Comparison of ENCODE assay signal across 13 cellular contexts in genomic region chr16:69327585-69328310, GRCh38. TPM values are rescaled to one million over a fixed set of nuclear protein-coding genes. Genes with fewer than 3 reads are reported as not detected.
A peak's percentile ranks its signal among the peaks of the same experiment; 100 is the strongest.
DNase-seq lines count a peak whose midpoint lies in the region; ATAC-seq, FAIRE-seq and TF ChIP-seq lines count a peak whose summit lies in the region.
"Had no signal": no experiment of that assay in that cellular context is flagged by ENCODE, and none has a peak within 500 bp of the region (broad histone marks: within the 10 kb centered on the region; RNA-seq: fewer than 3 reads in every experiment).

No MANE protein-coding gene starts in this region.

- whole genome bisulfite sequencing in A549 (ENCODE audit: missing lambda C conversion rate) = 89% methylated on average over 13 of the region's 14 CpGs

- no peak for TF ChIP-seq POLR2A in A549 (IDR thresholded peaks at IDR 0.05; ENCODE audit: low read length)

- no peak for FAIRE-seq in A549 (lab: Jason Lieb, UNC)
- FAIRE-seq: endometrium, islet of Langerhans had no signal

- no peak for ATAC-seq in A549
- no peak for ATAC-seq in activated T-cell treated with anti-CD3 and anti-CD28 coated beads, Interleukin-2, amount 50 U/mL, for 72 hours (replicated peaks in 1 of 2)
- ATAC-seq in memory B cell (ENCODE audit: low read depth) = no peak
- no peak for ATAC-seq in HG03521 (IDR thresholded peaks at IDR 0.05; ENCODE audit: unreplicated experiment)

- TF ChIP-seq RAD21 in A549 (conservative IDR thresholded peaks at IDR 0.05 in 1 of 2, IDR thresholded peaks at IDR 0.05 in 1 of 2) = no peak

- TF ChIP-seq CTCF in A549 (IDR thresholded peaks at IDR 0.05) (no peak), HFFc6 (IDR thresholded peaks at IDR 0.05) (no peak)

- H3K4me1 ChIP-seq in A549 = peaks cover 43% of the 10 kb centered on the region

- H3K4me1 Mint-ChIP-seq in HFFc6 (ENCODE audit: low read depth) (peaks cover 37% of the 10 kb centered on the region), memory B cell (peaks cover 12% of the 10 kb centered on the region)
- H3K4me1 Mint-ChIP-seq in activated T-cell treated with anti-CD3 and anti-CD28 coated beads, Interleukin-2, amount 50 U/mL, for 72 hours (ENCODE audit: low read depth) = peaks cover 70% of the 10 kb centered on the region

- no peaks in the 10 kb centered on the region for H3K9me3 ChIP-seq in A549

- H3K36me3 Mint-ChIP-seq in HFFc6 (ENCODE audit: low read depth) = peaks cover 31% of the 10 kb centered on the region
- H3K36me3 Mint-ChIP-seq in activated T-cell treated with anti-CD3 and anti-CD28 coated beads, Interleukin-2, amount 50 U/mL, for 72 hours (ENCODE audit: insufficient read depth in 2 of 2) = peaks cover 6 to 16% of the 10 kb centered on the region in 2 donors
- peaks cover 1% of the 10 kb centered on the region for H3K36me3 Mint-ChIP-seq in memory B cell

- peak overlapping the region in 1 of 2 experiments; percentile 94; a peak in 2 of 6 replicates for H3K27ac ChIP-seq in A549
- H3K27ac ChIP-seq: WERI-Rb-1 had no signal

- no peak for TF ChIP-seq EP300 in A549 (IDR thresholded peaks at IDR 0.05)

- H3K27ac Mint-ChIP-seq in HFFc6 (no peak overlapping the region), memory B cell (peak overlapping the region; percentile 53)
- H3K27ac Mint-ChIP-seq in activated T-cell treated with anti-CD3 and anti-CD28 coated beads, Interleukin-2, amount 50 U/mL, for 72 hours = peak overlapping the region; percentile 77

- POLR2A ChIA-PET in A549 (lab: Yijun Ruan, JAX) = interaction anchor here (0.6 to 0.7 kb wide), 2 partner anchors 40 to 251 kb away, joined by 5 to 6 read pairs; no protein-coding TSS in a partner anchor

- no peak overlapping the region for H3K4me3 ChIP-seq in A549

- H3K9me3 Mint-ChIP-seq in HFFc6 = no peaks in the 10 kb centered on the region
- H3K9me3 Mint-ChIP-seq in activated T-cell treated with anti-CD3 and anti-CD28 coated beads, Interleukin-2, amount 50 U/mL, for 72 hours = no peaks in the 10 kb centered on the region
- H3K9me3 Mint-ChIP-seq in memory B cell = no peaks in the 10 kb centered on the region

- peak overlapping the region; percentile 99 for H3K4me2 ChIP-seq in A549

- H3K27me3 Mint-ChIP-seq in HFFc6 (ENCODE audit: insufficient read depth) (peaks cover 6% of the 10 kb centered on the region), memory B cell (no peaks in the 10 kb centered on the region)
- no peaks in the 10 kb centered on the region for H3K27me3 Mint-ChIP-seq in activated T-cell treated with anti-CD3 and anti-CD28 coated beads, Interleukin-2, amount 50 U/mL, for 72 hours (ENCODE audit: low read depth)

- H3K4me3 Mint-ChIP-seq in HFFc6 (peak overlapping the region; percentile 56), memory B cell (no peak overlapping the region)
- H3K4me3 Mint-ChIP-seq in activated T-cell treated with anti-CD3 and anti-CD28 coated beads, Interleukin-2, amount 50 U/mL, for 72 hours = peak overlapping the region; percentile 81 to 89

- CTCF ChIA-PET in A549 (lab: Yijun Ruan, JAX) = interaction anchor here (0.6 to 8.9 kb wide), 5 partner anchors 9 to 603 kb away, joined by 3 to 44 read pairs (median 5); partner anchors contain the start of genes COG8, NIP7 and VPS4A

- DNase-seq in A549 (ENCODE audit: low read depth in 1 of 2, low spot score in 1 of 2) (no peak), HFFc6 (no peak), memory B cell (ENCODE audit: low spot score in 2 of 2) (no peak), NCI-H2171 treated with DMSO at 0.1 percent for 48 hours (lab: John Stamatoyannopoulos, UW) (no peak), NOMO-1 (lab: John Stamatoyannopoulos, UW; ENCODE audit: unreplicated experiment in 2 of 2) (no peak), NCI-H187 treated with DMSO at 0.1 percent for 48 hours (lab: John Stamatoyannopoulos, UW) (no peak)
- no peak for DNase-seq in activated T-cell treated with anti-CD3 and anti-CD28 coated beads, Interleukin-2, amount 50 U/mL, for 72 hours
- DNase-seq: NCI-H1092 treated with DMSO at 0.1 percent for 48 hours; NK-92 treated with Interleukin-12 subunit alpha and Interleukin-12 subunit beta, amount 100 ng/mL, for 24 hours; WERI-Rb-1 had no signal

TF ChIP-seq in A549, 52 proteins besides CTCF, POLR2A, EP300 and RAD21 (continues in another document):
- TF ChIP-seq RARB (CRISPR knock-in tag; IDR thresholded peaks at IDR 0.05) (no peak), PBX3 (IDR thresholded peaks at IDR 0.05) (no peak), NFE2L2 (conservative IDR thresholded peaks at IDR 0.05; ENCODE audit: low read length) (no peak), FOSB (CRISPR knock-in tag; IDR thresholded peaks at IDR 0.05) (no peak), MAZ (IDR thresholded peaks at IDR 0.05; ENCODE audit: borderline replicate concordance, low read depth, low read length) (no peak), SREBF2 (IDR thresholded peaks at IDR 0.05) (no peak), CHD2 (IDR thresholded peaks at IDR 0.05; ENCODE audit: low read length, partially characterized antibody) (no peak), NR3C1 (IDR thresholded peaks at IDR 0.05) (no peak), JUN (IDR thresholded peaks at IDR 0.05) (no peak; a peak in 1 of 5 replicates), HEYL (CRISPR knock-in tag; IDR thresholded peaks at IDR 0.05) (no peak), EHF (CRISPR knock-in tag; IDR thresholded peaks at IDR 0.05) (no peak), EHMT2 (IDR thresholded peaks at IDR 0.05; ENCODE audit: low read depth) (no peak), KDM1A (IDR thresholded peaks at IDR 0.05; ENCODE audit: low read depth) (no peak), CEBPB (IDR thresholded peaks at IDR 0.05) (no peak), POLR2AphosphoS2 (conservative IDR thresholded peaks at IDR 0.05; ENCODE audit: low read length) (no peak), PHF8 (IDR thresholded peaks at IDR 0.05; ENCODE audit: borderline replicate concordance, low read depth) (no peak)

RNA-seq across cellular contexts. Expression of gene PDF, which starts 2.6 kb away (rescaled TPM):
- 10.0 and 16.1 TPM in 2 replicates for polyA plus RNA-seq in A549 (2011; rRNA removed)
- 35.1 and 42.2 TPM in 2 replicates for polyA plus RNA-seq in A549 (2012; cell fraction: cytosol; rRNA removed)
- polyA plus RNA-seq in A549 (2012; cell fraction: nucleus; rRNA removed) = 27.1 and 31.2 TPM in 2 replicates
- polyA plus RNA-seq in A549 (2017; fragmentation: RNase III; extraction: RNeasy Plus Mini Kit Qiagen cat#74134 plus additional on column Dnase treatment) = 27.6 to 29.1 TPM (median 27.9 TPM) in 3 replicates
- polyA minus RNA-seq in A549 (2011; rRNA and poly(A)+ RNA removed) = 3.8 and 4.0 TPM in 2 replicates
- total RNA-seq in HFFc6 (2021; fragmentation: NEBNext Ultra II Directional; extraction: Animal tissue kit (Norgen Biotek cat#: 25700)) = 10 to 100 TPM; 14.5 to 21.1 (median 16.5) TPM
- 10 to 100 TPM in 1 of 2 donors, 1 to 10 TPM in 1; 9.9 to 10.1 TPM for total RNA-seq in activated T-cell treated with anti-CD3 and anti-CD28 coated beads, Interleukin-2, amount 50 U/mL, for 72 hours

RNA-seq across cellular contexts. Expression of gene COG8, which starts 11.6 kb away (rescaled TPM):
- 24.3 and 31.8 TPM in 2 replicates for polyA plus RNA-seq in A549 (2011; rRNA removed)
- polyA plus RNA-seq in A549 (2012; cell fraction: cytosol; rRNA removed) = 20.8 and 29.0 TPM in 2 replicates
- 38.4 and 41.3 TPM in 2 replicates for polyA plus RNA-seq in A549 (2012; cell fraction: nucleus; rRNA removed)
- 20.5 to 21.4 TPM (median 21.4 TPM) in 3 replicates for polyA plus RNA-seq in A549 (2017; fragmentation: RNase III; extraction: RNeasy Plus Mini Kit Qiagen cat#74134 plus additional on column Dnase treatment)
- polyA minus RNA-seq in A549 (2011; rRNA and poly(A)+ RNA removed) = 58.8 and 66.5 TPM in 2 replicates
- total RNA-seq in HFFc6 (2021; fragmentation: NEBNext Ultra II Directional; extraction: Animal tissue kit (Norgen Biotek cat#: 25700)) = 10 to 100 TPM; 29.4 to 36.8 (median 35.2) TPM
- 10 to 100 TPM; 33.2 to 38.3 TPM for total RNA-seq in activated T-cell treated with anti-CD3 and anti-CD28 coated beads, Interleukin-2, amount 50 U/mL, for 72 hours

RNA-seq across cellular contexts. Expression of gene NIP7, which starts 11.8 kb away (rescaled TPM):
- polyA plus RNA-seq in A549 (2011; rRNA removed) (23.0 and 27.3 TPM in 2 replicates), A549 (2017; fragmentation: RNase III; extraction: RNeasy Plus Mini Kit Qiagen cat#74134 plus additional on column Dnase treatment) (55.9 to 64.5 TPM (median 55.9 TPM) in 3 replicates)
- 14.1 TPM in 2 replicates for polyA plus RNA-seq in A549 (2012; cell fraction: cytosol; rRNA removed)
- polyA plus RNA-seq in A549 (2012; cell fraction: nucleus; rRNA removed) = 4.7 and 11.9 TPM in 2 replicates
- 16.8 and 17.9 TPM in 2 replicates for polyA minus RNA-seq in A549 (2011; rRNA and poly(A)+ RNA removed)
- total RNA-seq in HFFc6 (2021; fragmentation: NEBNext Ultra II Directional; extraction: Animal tissue kit (Norgen Biotek cat#: 25700)) = 10 to 100 TPM; 34.7 to 43.5 (median 37.1) TPM
- 10 to 100 TPM; 30.8 to 32.2 TPM for total RNA-seq in activated T-cell treated with anti-CD3 and anti-CD28 coated beads, Interleukin-2, amount 50 U/mL, for 72 hours

RNA-seq across cellular contexts. Expression of gene VPS4A, which starts 16.6 kb away (rescaled TPM):
- 12.9 and 18.2 TPM in 2 replicates for polyA plus RNA-seq in A549 (2011; rRNA removed)
- 20.2 and 23.7 TPM in 2 replicates for polyA plus RNA-seq in A549 (2012; cell fraction: cytosol; rRNA removed)
- polyA plus RNA-seq in A549 (2012; cell fraction: nucleus; rRNA removed) = 27.5 and 34.3 TPM in 2 replicates
- polyA plus RNA-seq in A549 (2017; fragmentation: RNase III; extraction: RNeasy Plus Mini Kit Qiagen cat#74134 plus additional on column Dnase treatment) = 25.5 to 28.1 TPM (median 26.7 TPM) in 3 replicates
- polyA minus RNA-seq in A549 (2011; rRNA and poly(A)+ RNA removed) = 27.4 and 31.1 TPM in 2 replicates
- 10 to 100 TPM; 33.2 to 39.8 (median 36.7) TPM for total RNA-seq in HFFc6 (2021; fragmentation: NEBNext Ultra II Directional; extraction: Animal tissue kit (Norgen Biotek cat#: 25700))
- total RNA-seq in activated T-cell treated with anti-CD3 and anti-CD28 coated beads, Interleukin-2, amount 50 U/mL, for 72 hours = 10 to 100 TPM; 41.1 to 45.3 TPM

RNA-seq across cellular contexts. Expression of gene TMED6, which starts 23.8 kb away (rescaled TPM):
- 0.12 TPM in 1 of 2 replicates, not detected in the other for polyA plus RNA-seq in A549 (2011; rRNA removed)
- not detected in 2 replicates for polyA plus RNA-seq in A549 (2012; cell fraction: cytosol; rRNA removed)
- polyA plus RNA-seq in A549 (2012; cell fraction: nucleus; rRNA removed) = 0.12 and 0.36 TPM in 2 replicates
- 0.19 to 0.44 TPM (median 0.20 TPM) in 3 replicates for polyA plus RNA-seq in A549 (2017; fragmentation: RNase III; extraction: RNeasy Plus Mini Kit Qiagen cat#74134 plus additional on column Dnase treatment)
- 0.29 TPM in 1 of 2 replicates, not detected in the other for polyA minus RNA-seq in A549 (2011; rRNA and poly(A)+ RNA removed)
- under 1 TPM in 4 of 6 experiments, not detected in 2; 0.21 to 0.40 (median 0.26) TPM for total RNA-seq in HFFc6 (2021; fragmentation: NEBNext Ultra II Directional; extraction: Animal tissue kit (Norgen Biotek cat#: 25700))
- 1 to 10 TPM; 3.3 to 3.7 TPM for total RNA-seq in activated T-cell treated with anti-CD3 and anti-CD28 coated beads, Interleukin-2, amount 50 U/mL, for 72 hours
